ENCODE assay signal across 22 cellular contexts in the genomic region with DNA sequence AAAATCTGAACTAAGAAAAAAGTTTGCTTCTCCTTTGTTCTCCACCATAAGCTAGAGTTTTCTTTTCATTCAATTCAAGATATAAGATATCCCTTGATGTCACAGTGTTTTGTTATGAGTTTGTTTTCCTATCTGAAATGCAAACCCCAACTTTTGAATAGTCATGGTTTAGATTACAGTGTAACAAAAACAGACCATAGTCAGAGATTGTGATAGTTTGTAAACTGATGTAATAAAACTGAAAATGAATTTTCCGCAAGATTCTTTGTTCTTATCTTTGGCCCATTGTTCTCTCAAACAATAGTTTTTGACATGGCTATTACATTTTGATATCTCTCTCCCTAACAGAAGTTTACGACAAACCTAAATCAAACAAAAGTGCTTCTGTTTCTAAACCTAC.
DNase-seq lines count a peak whose midpoint lies in the region; ATAC-seq, FAIRE-seq and TF ChIP-seq lines count a peak whose summit lies in the region.
"Had no signal": no experiment of that assay in that cellular context is flagged by ENCODE, and none has a peak within 500 bp of the region (broad histone marks: within the 10 kb centered on the region; RNA-seq: fewer than 3 reads in every experiment).

No MANE protein-coding gene starts in this region.

- H3K79me2 ChIP-seq in SK-N-SH (ENCODE audit: insufficient read depth): no peaks in the 10 kb centered on the region
- no peaks in the 10 kb centered on the region for H3K79me2 ChIP-seq in endothelial cell of umbilical vein (ENCODE audit: control insufficient read depth, insufficient read depth, low read length)

- dilution Hi-C loops in endothelial cell of umbilical vein (cut with MboI; ENCODE audit: extremely low pct_ligation_motif_present, low sequenced_read_pairs): no loop called here

- 90% methylated on average over 2 of the region's 2 CpGs for WGBS in SK-N-SH (ENCODE audit: low lambda C conversion rate)

- H3K36me3 ChIP-seq in SK-N-SH (replicated peaks in 1 of 2; ENCODE audit: control insufficient read depth in 1 of 2, insufficient read depth in 2 of 2, low read length in 1 of 2) (no peaks in the 10 kb centered on the region), endothelial cell of umbilical vein (ENCODE audit: control insufficient read depth in 2 of 2, extremely low read depth in 1 of 2, insufficient read depth in 2 of 2, low read length in 2 of 2) (no peaks in the 10 kb centered on the region)
- H3K36me3 ChIP-seq: BLaER1 had no signal

- H3K9ac ChIP-seq in SK-N-SH: no peak overlapping the region
- no peak overlapping the region for H3K9ac ChIP-seq in endothelial cell of umbilical vein (replicated peaks; ENCODE audit: extremely low read depth, insufficient read depth, low read length)
- H3K9ac ChIP-seq: BLaER1 had no signal

- H3F3A ChIP-seq in SK-N-SH (replicated peaks; ENCODE audit: insufficient read depth): no peaks in the 10 kb centered on the region

- peak overlapping the region; percentile 36; the same call in 1 of the 2 replicates for H2AFZ ChIP-seq in SK-N-SH (ENCODE audit: low read depth)
- H2AFZ ChIP-seq in endothelial cell of umbilical vein (ENCODE audit: low read depth, low read length): no peak overlapping the region
- H2AFZ ChIP-seq: GM23338 had no signal

- ATAC-seq in SK-N-SH treated with all-trans-retinoic acid at 6 μM for 48 hours: no peak
- ATAC-seq: CD8-positive, alpha-beta T cell; GM23338; HCT116 had no signal

- no peaks in the 10 kb centered on the region for H3K9me2 ChIP-seq in SK-N-SH

- no peak for FAIRE-seq in endothelial cell of umbilical vein (lab: Jason Lieb, UNC)
- FAIRE-seq: A204.1, D721Med, GM12891, GM18507 had no signal

- TF ChIP-seq POLR2A in endothelial cell of umbilical vein (IDR thresholded peaks at IDR 0.05; ENCODE audit: low read depth, low read length): no peak

- H3K9me1 ChIP-seq in endothelial cell of umbilical vein (replicated peaks; ENCODE audit: control insufficient read depth, extremely low read depth, insufficient read depth, low read length): no peaks in the 10 kb centered on the region

- H3K27ac ChIP-seq in SK-N-SH (ENCODE audit: low read depth in 2 of 2, low read length in 1 of 2) (no peak overlapping the region), endothelial cell of umbilical vein (ENCODE audit: insufficient read depth, low read depth, low read length) (no peak overlapping the region)
- H3K27ac ChIP-seq: 22Rv1, BLaER1, C4-2B had no signal

- CTCF ChIA-PET in SK-N-SH (lab: Yijun Ruan, JAX) (no interaction called here), endothelial cell of umbilical vein (lab: Charles Lee) (no interaction called here)

- TF ChIP-seq EP300 in SK-N-SH (IDR thresholded peaks at IDR 0.05; ENCODE audit: borderline replicate concordance in 1 of 2, low read depth in 1 of 2, low read length in 1 of 2): no peak

- BruUV-seq in endothelial cell of umbilical vein (replicated peaks; lab: Mats Ljungman, UMichigan): no TSS peak

- H3K27me3 ChIP-seq in SK-N-SH (ENCODE audit: insufficient read depth) (no peaks in the 10 kb centered on the region), endothelial cell of umbilical vein (ENCODE audit: control insufficient read depth in 2 of 2, insufficient read depth in 2 of 2, low read length in 2 of 2) (no peaks in the 10 kb centered on the region)
- H3K27me3 ChIP-seq: BLaER1 had no signal

- no peak overlapping the region for H3K4me3 ChIP-seq in SK-N-SH (ENCODE audit: low read depth in 2 of 2, low read length in 1 of 2)
- no peak overlapping the region for H3K4me3 ChIP-seq in endothelial cell of umbilical vein (replicated peaks in 1 of 3; ENCODE audit: insufficient read depth in 1 of 3, low read depth in 1 of 3, low read length in 3 of 3)
- H3K4me3 ChIP-seq: BLaER1, GM23338 had no signal

- intact Hi-C loops in endothelial cell of umbilical vein (cut with micrococcal nuclease): no loop called here

- H3K4me1 ChIP-seq in SK-N-SH (ENCODE audit: control insufficient read depth in 1 of 2, insufficient read depth in 2 of 2, low read depth in 1 of 2, low read length in 1 of 2) (no peaks in the 10 kb centered on the region), endothelial cell of umbilical vein (ENCODE audit: control insufficient read depth, extremely low read depth, insufficient read depth, low read length) (peaks cover 24% of the 10 kb centered on the region)

- TF ChIP-seq CTCF in SK-N-SH (IDR thresholded peaks at IDR 0.05) (no peak), endothelial cell of umbilical vein (IDR thresholded peaks at IDR 0.05; ENCODE audit: extremely low read depth in 1 of 2, insufficient read depth in 1 of 2, low read depth in 1 of 2, low read length in 2 of 2) (no peak)

- H3K4me2 ChIP-seq in SK-N-SH: no peak overlapping the region
- H3K4me2 ChIP-seq in endothelial cell of umbilical vein (ENCODE audit: insufficient read depth, low read length): no peak overlapping the region
- H3K4me2 ChIP-seq: BLaER1, GM23338 had no signal

- H4K20me1 ChIP-seq in SK-N-SH (ENCODE audit: insufficient read depth): no peaks in the 10 kb centered on the region
- no peaks in the 10 kb centered on the region for H4K20me1 ChIP-seq in endothelial cell of umbilical vein (replicated peaks; ENCODE audit: control insufficient read depth, extremely low read depth, insufficient read depth, low read length)
- H4K20me1 ChIP-seq: BLaER1 had no signal

- POLR2A ChIA-PET in SK-N-SH (lab: Yijun Ruan, JAX) (no interaction called here), endothelial cell of umbilical vein (lab: Charles Lee) (no interaction called here)

- H3K9me3 ChIP-seq in SK-N-SH (no peaks in the 10 kb centered on the region), endothelial cell of umbilical vein (replicated peaks; ENCODE audit: control insufficient read depth, insufficient read depth, low read length) (no peaks in the 10 kb centered on the region)
- H3K9me3 ChIP-seq: BLaER1 had no signal

- no peak for TF ChIP-seq RAD21 in SK-N-SH (IDR thresholded peaks at IDR 0.05; ENCODE audit: low read length)

- DNase-seq in SK-N-SH: no peak
- peak; percentile 17 for DNase-seq in dermis blood vessel endothelial cell
- peak; percentile 49 for DNase-seq in endothelial cell of umbilical vein (ENCODE audit: low read depth, low spot score)
- DNase-seq in NOMO-1 treated with DMSO at 0.1 percent for 48 hours (lab: John Stamatoyannopoulos, UW; ENCODE audit: unreplicated experiment): no peak
- DNase-seq in DMS 273 treated with DMSO at 0.1 percent for 48 hours (lab: John Stamatoyannopoulos, UW): no peak
- no peak for DNase-seq in NCI-H1694 treated with DMSO at 0.1 percent for 48 hours (lab: John Stamatoyannopoulos, UW)
- DNase-seq: CD4-positive, CD25-positive, alpha-beta regulatory T cell; CD8-positive, alpha-beta T cell; DMS53; DMS79 treated with DMSO at 0.1 percent for 48 hours; GF-D8; H9 had no signal

TF ChIP-seq in SK-N-SH, 30 proteins besides CTCF, POLR2A, EP300 and RAD21:
- TF ChIP-seq TCF12 (IDR thresholded peaks at IDR 0.05) (no peak), NFIC (IDR thresholded peaks at IDR 0.05; ENCODE audit: borderline replicate concordance) (no peak), RXRA (IDR thresholded peaks at IDR 0.05; ENCODE audit: borderline replicate concordance, low read depth) (no peak), GATA2 (CRISPR knock-in tag; IDR thresholded peaks at IDR 0.05) (no peak), FOSL2 (IDR thresholded peaks at IDR 0.05; ENCODE audit: borderline replicate concordance, low read depth) (no peak)
TF ChIP-seq in SK-N-SH: peak in this region for 0.

TF ChIP-seq in SK-N-SH treated with all-trans-retinoic acid at 6 μM for 48 hours, 23 proteins besides CTCF, POLR2A, EP300 and RAD21 (continues in another document):
- TF ChIP-seq BACH2 (CRISPR knock-in tag; IDR thresholded peaks at IDR 0.05; ENCODE audit: borderline replicate concordance) (no peak), TCF4 (CRISPR knock-in tag; IDR thresholded peaks at IDR 0.05; ENCODE audit: borderline replicate concordance) (no peak), ZNF565 (CRISPR knock-in tag; conservative IDR thresholded peaks at IDR 0.05; ENCODE audit: low read depth) (no peak), ZFP3 (CRISPR knock-in tag; IDR thresholded peaks at IDR 0.05) (no peak)
- TF ChIP-seq, protein P1, sequence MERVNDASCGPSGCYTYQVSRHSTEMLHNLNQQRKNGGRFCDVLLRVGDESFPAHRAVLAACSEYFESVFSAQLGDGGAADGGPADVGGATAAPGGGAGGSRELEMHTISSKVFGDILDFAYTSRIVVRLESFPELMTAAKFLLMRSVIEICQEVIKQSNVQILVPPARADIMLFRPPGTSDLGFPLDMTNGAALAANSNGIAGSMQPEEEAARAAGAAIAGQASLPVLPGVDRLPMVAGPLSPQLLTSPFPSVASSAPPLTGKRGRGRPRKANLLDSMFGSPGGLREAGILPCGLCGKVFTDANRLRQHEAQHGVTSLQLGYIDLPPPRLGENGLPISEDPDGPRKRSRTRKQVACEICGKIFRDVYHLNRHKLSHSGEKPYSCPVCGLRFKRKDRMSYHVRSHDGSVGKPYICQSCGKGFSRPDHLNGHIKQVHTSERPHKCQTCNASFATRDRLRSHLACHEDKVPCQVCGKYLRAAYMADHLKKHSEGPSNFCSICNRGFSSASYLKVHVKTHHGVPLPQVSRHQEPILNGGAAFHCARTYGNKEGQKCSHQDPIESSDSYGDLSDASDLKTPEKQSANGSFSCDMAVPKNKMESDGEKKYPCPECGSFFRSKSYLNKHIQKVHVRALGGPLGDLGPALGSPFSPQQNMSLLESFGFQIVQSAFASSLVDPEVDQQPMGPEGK (CRISPR knock-in tag; IDR thresholded peaks at IDR 0.05; ENCODE audit: borderline replicate concordance): no peak

TF ChIP-seq in endothelial cell of umbilical vein, 7 proteins besides CTCF, POLR2A, EP300 and RAD21:
- TF ChIP-seq EZH2 (IDR thresholded peaks at IDR 0.05; ENCODE audit: borderline replicate concordance, low read depth, low read length, severe bottlenecking) (no peak), GATA2 (IDR thresholded peaks at IDR 0.05; ENCODE audit: insufficient read depth, insufficient read length, low read depth, low read length) (no peak), FOS (IDR thresholded peaks at IDR 0.05; ENCODE audit: borderline replicate concordance, insufficient read depth, low read length) (no peak), MAX (IDR thresholded peaks at IDR 0.05; ENCODE audit: insufficient read depth, insufficient read length) (no peak), JUN (IDR thresholded peaks at IDR 0.05; ENCODE audit: borderline replicate concordance, insufficient read depth, insufficient read length, low read depth) (no peak), MYC (IDR thresholded peaks at IDR 0.05; ENCODE audit: low read depth, low read length) (no peak), POLR2AphosphoS5 (IDR thresholded peaks at IDR 0.05; ENCODE audit: insufficient read depth, low read depth, low read length) (no peak)
TF ChIP-seq in endothelial cell of umbilical vein: peak in this region for 0.

Comparison
In these comparisons a context has a peak if more than half of its experiments do, and no peak if none do; other contexts are left out.
1. DNase-seq: peak in dermis blood vessel endothelial cell (single experiment) and endothelial cell of umbilical vein (single experiment); none in SK-N-SH (single experiment), NOMO-1 treated with DMSO at 0.1 percent for 48 hours (single experiment), DMS 273 treated with DMSO at 0.1 percent for 48 hours (single experiment) and NCI-H1694 treated with DMSO at 0.1 percent for 48 hours (single experiment).